Comparison of ENCODE assay signal across 9 cellular contexts in genomic region chr1:207336559-207337467, GRCh38. TPM values are rescaled to one million over a fixed set of nuclear protein-coding genes. Genes with fewer than 3 reads are reported as not detected.
A peak's percentile ranks its signal among the peaks of the same experiment; 100 is the strongest.
DNase-seq lines count a peak whose midpoint lies in the region; ATAC-seq and TF ChIP-seq lines count a peak whose summit lies in the region.
"Had no signal": no experiment of that assay in that cellular context is flagged by ENCODE, and none has a peak within 500 bp of the region (broad histone marks: within the 10 kb centered on the region; RNA-seq: fewer than 3 reads in every experiment).

No MANE protein-coding gene starts in this region.

- peak overlapping the region; percentile 27; the same call in 1 of the 2 replicates for H3K4me2 ChIP-seq in DOHH2 (ENCODE audit: low read length)

- peak overlapping the region; percentile 3; the same call in 1 of the 2 replicates for H3K4me3 ChIP-seq in DOHH2 (ENCODE audit: low read length)
- no peak overlapping the region for H3K4me3 ChIP-seq in mucosa of descending colon
- H3K4me3 ChIP-seq: heart left ventricle had no signal

- H3F3A ChIP-seq in DOHH2 (ENCODE audit: control insufficient read depth, insufficient read depth) = no peaks in the 10 kb centered on the region

- in situ Hi-C loops in ACHN (cut with HindIII; ENCODE audit: low pct_ligation_motif_present, low pct_unique_long_range_greater_than_20kb, low sequenced_read_pairs) = no loop called here

- H3K36me3 ChIP-seq in DOHH2 (ENCODE audit: control insufficient read depth, low read length) = peaks cover 88% of the 10 kb centered on the region
- no peaks in the 10 kb centered on the region for H3K36me3 ChIP-seq in mucosa of descending colon (ENCODE audit: low read depth)

- no peaks in the 10 kb centered on the region for H3K79me2 ChIP-seq in DOHH2 (ENCODE audit: control insufficient read depth, low read length)

- H4K20me1 ChIP-seq in DOHH2 (ENCODE audit: control insufficient read depth, insufficient read depth, low read depth, low read length) = no peaks in the 10 kb centered on the region

- no peaks in the 10 kb centered on the region for H3K27me3 ChIP-seq in DOHH2 (ENCODE audit: control insufficient read depth, low read length)
- H3K27me3 ChIP-seq: heart left ventricle had no signal

- H3K9me3 ChIP-seq in DOHH2 (ENCODE audit: control insufficient read depth, insufficient read depth, low read length) (peaks cover 15% of the 10 kb centered on the region), mucosa of descending colon (peaks cover 6% of the 10 kb centered on the region)

- H3K4me1 ChIP-seq in DOHH2 (ENCODE audit: control insufficient read depth, low read length) (peaks cover 43% of the 10 kb centered on the region), mucosa of descending colon (ENCODE audit: low read depth) (no peaks in the 10 kb centered on the region)

- TF ChIP-seq CTCF in DOHH2 (IDR thresholded peaks at IDR 0.05; ENCODE audit: low read depth, low read length, poor library complexity, severe bottlenecking) = no peak
- TF ChIP-seq CTCF in mucosa of descending colon (IDR thresholded peaks at IDR 0.05) = no peak

- peak; percentile 24 for DNase-seq in activated T-cell treated with anti-CD3 and anti-CD28 coated beads, Interleukin-2, amount 50 U/mL, for 1 hour
- DNase-seq in mucosa of descending colon = no peak
- DNase-seq in ACHN = no peak
- DNase-seq in NCI-H82 treated with DMSO at 0.1 percent for 48 hours (lab: John Stamatoyannopoulos, UW; ENCODE audit: unreplicated experiment) = no peak
- no peak for DNase-seq in activated effector memory CD4-positive, alpha-beta T cell treated with Interleukin-2 at 50 U/mL for 16 hours
- DNase-seq: heart left ventricle had no signal

- intact Hi-C loops in mucosa of descending colon (cut with DNase I, micrococcal nuclease) = no loop called here

- 0 out of 2 replicates have a peak overlapping the region, but pooled peaks have one; percentile 19 for H3K27ac ChIP-seq in DOHH2 (ENCODE audit: low read depth, low read length)

- ATAC-seq in GM19463 (IDR thresholded peaks at IDR 0.05; ENCODE audit: unreplicated experiment) (peak; percentile 61), HG03469 (IDR thresholded peaks at IDR 0.05; ENCODE audit: unreplicated experiment) (peak; percentile 65), mucosa of descending colon (peak; percentile 75)

- no peaks in the 10 kb centered on the region for H3K9me2 ChIP-seq in DOHH2 (replicated peaks; ENCODE audit: control insufficient read depth, low read length)

RNA-seq across cellular contexts. Expression of gene CD55, which starts 15.3 kb away (rescaled TPM):
- total RNA-seq in mucosa of descending colon = 10 to 100 TPM; 40.1 to 53.0 (median 50.8) TPM
